Comparison of ENCODE assay signal across 1 cellular context in the genomic region with DNA sequence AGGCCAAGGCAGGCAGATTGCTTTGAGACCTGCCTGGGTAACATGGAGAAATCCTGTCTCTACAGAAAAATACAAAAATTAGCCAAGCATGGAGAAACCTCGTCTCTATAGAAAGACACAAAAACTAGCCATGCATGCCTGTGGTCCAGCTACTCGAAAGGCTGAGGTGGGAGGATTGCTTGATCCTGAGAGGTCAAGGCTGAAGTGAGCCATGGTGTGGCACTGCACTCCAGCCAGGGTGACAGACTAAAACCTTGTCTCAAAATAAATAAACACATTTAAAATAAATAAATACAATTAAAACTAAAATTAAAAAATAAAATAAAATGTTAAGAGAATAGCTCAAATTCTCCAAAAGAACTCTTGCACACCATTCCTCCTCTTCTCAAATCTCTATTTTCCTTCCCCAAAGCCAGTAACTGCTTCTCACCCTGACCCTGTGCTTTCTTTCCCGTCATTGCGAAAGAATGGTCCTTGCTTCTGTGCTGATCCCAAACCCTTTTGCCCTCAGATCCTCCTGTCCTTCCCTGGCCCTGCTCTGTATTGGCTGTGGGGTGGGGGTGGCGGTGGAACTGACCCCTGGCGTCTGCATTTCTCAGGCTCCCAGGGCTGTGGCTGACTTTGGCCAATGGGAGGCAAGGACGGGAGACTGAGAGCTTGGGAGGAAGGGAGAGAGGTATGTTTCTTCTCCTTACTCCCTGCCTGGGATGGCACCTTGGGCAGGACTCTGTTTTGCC.
TF ChIP-seq lines count a peak whose summit lies in the region.

No MANE protein-coding gene starts in this region.

TF ChIP-seq in WTC11, 78 proteins besides CTCF, POLR2A, EP300 and RAD21 (continued from another document):
- no peak for TF ChIP-seq AFF4 (CRISPR knock-in tag; IDR thresholded peaks at IDR 0.05; ENCODE audit: borderline replicate concordance)
